In genomic region chrX:153687121-153688039, GRCh38 we compare ENCODE assay signal across 8 cellular contexts. TPM values are rescaled to one million over a fixed set of nuclear protein-coding genes. Genes with fewer than 3 reads are reported as not detected.
DNase-seq lines count a peak whose midpoint lies in the region; ATAC-seq and TF ChIP-seq lines count a peak whose summit lies in the region.

SLC6A8 (plus strand) TSS chrX:153687926; CDS start chrX:153688575, 649 bp downstream.

- BruUV-seq in HCT116 (replicated peaks; lab: Mats Ljungman, UMichigan): no TSS peak
- BruUV-seq in PC-3 (replicated peaks; lab: Mats Ljungman, UMichigan): no TSS peak

- peaks cover 16 to 54% (median 40%) of the 10 kb centered on the region in 11 experiments for H3K9me3 ChIP-seq in BLaER1 treated with 17β-estradiol and CSF1 and Interleukin-3, amounts not matched to agents 10 nM and 100 nM (replicated peaks in 1 of 11)
- no peaks in the 10 kb centered on the region for H3K9me3 ChIP-seq in HCT116 (ENCODE audit: control insufficient read depth in 1 of 2, insufficient read depth in 1 of 2, low read depth in 1 of 2, low read length in 2 of 2)
- no peaks in the 10 kb centered on the region for H3K9me3 ChIP-seq in PC-3 (ENCODE audit: low read length)

- WGBS in adipose tissue, 3 donors: 4 to 26% (median 7%) methylated on average over 3 to 34 of the region's 66 CpGs

- DNase-seq in HCT116 (ENCODE audit: low read depth, low spot score) (peak; percentile 27), PC-3 (peak; percentile 61), left cardiac atrium (peak; percentile 80), progenitor cell of endocrine pancreas (ENCODE audit: low spot score, unreplicated experiment) (peak; percentile 44)

- RAD21 ChIA-PET in HCT116 (lab: Charles Lee; ENCODE audit: low non-redundant PET in 1 of 2, low total read pairs in 2 of 2, uncharacterized antibody in 2 of 2, unreplicated experiment in 2 of 2): interaction anchor here in 1 of 2 experiments (0.7 kb wide), 1 partner anchor 794 kb away, joined by 5 read pairs; no protein-coding TSS in a partner anchor

- H3K27me3 ChIP-seq in BLaER1 treated with 17β-estradiol and CSF1 and Interleukin-3, amounts not matched to agents 10 nM and 100 nM: peaks cover 2 to 29% (median 20%) of the 10 kb centered on the region in 11 experiments; a peak in 19 of 22 replicates
- no peaks in the 10 kb centered on the region for H3K27me3 ChIP-seq in HCT116 (ENCODE audit: insufficient read depth, low read length)
- H3K27me3 ChIP-seq in PC-3 (ENCODE audit: low read length): no peaks in the 10 kb centered on the region

- no peak for TF ChIP-seq RAD21 in HCT116 (IDR thresholded peaks at IDR 0.05; ENCODE audit: low read depth)

- H3K27ac ChIP-seq in BLaER1 treated with 17β-estradiol and CSF1 and Interleukin-3, amounts not matched to agents 10 nM and 100 nM: peak within 1 kb of the TSS in 2 of 11 experiments; percentile 25 to 63; a peak in 4 of 22 replicates
- H3K27ac ChIP-seq in HCT116 (ENCODE audit: low read depth, low read length): peak within 1 kb of the TSS; percentile 74; the same call in 1 of the 2 replicates
- no peak within 1 kb of the TSS for H3K27ac ChIP-seq in PC-3 (ENCODE audit: low read length)
- no peak within 1 kb of the TSS for H3K27ac ChIP-seq in adipose tissue (ENCODE audit: low read depth, low read length)

- H3K27me3 Mint-ChIP-seq in progenitor cell of endocrine pancreas: no peaks in the 10 kb centered on the region

- no peak for TF ChIP-seq POLR2A in HCT116 (IDR thresholded peaks at IDR 0.05; ENCODE audit: borderline replicate concordance, extremely low read depth, insufficient read depth, insufficient read length)

- peaks cover 5% of the 10 kb centered on the region for H3K4me1 Mint-ChIP-seq in progenitor cell of endocrine pancreas (ENCODE audit: low read depth)

- no peak within 1 kb of the TSS for H2AFZ ChIP-seq in HCT116 (ENCODE audit: low read depth, low read length, poor library complexity, severe bottlenecking)
- peak within 1 kb of the TSS; percentile 71; the same call in 1 of the 2 replicates for H2AFZ ChIP-seq in PC-3 (ENCODE audit: low read length)

- H3K9ac ChIP-seq in BLaER1 treated with 17β-estradiol and CSF1 and Interleukin-3, amounts not matched to agents 10 nM and 100 nM: peak within 1 kb of the TSS; percentile 45 to 79 (median 66); a peak in 16 of 22 replicates
- peak within 1 kb of the TSS; percentile 63 for H3K9ac ChIP-seq in HCT116 (ENCODE audit: low read length)
- peak within 1 kb of the TSS; percentile 25 for H3K9ac ChIP-seq in PC-3 (ENCODE audit: low read length)

- H4K20me1 ChIP-seq in BLaER1 treated with 17β-estradiol and CSF1 and Interleukin-3, amounts not matched to agents 10 nM and 100 nM: peaks cover 0 to 29% (median 9%) of the 10 kb centered on the region in 11 experiments; a peak in 15 of 22 replicates
- H4K20me1 ChIP-seq in HCT116 (ENCODE audit: insufficient read depth) (no peaks in the 10 kb centered on the region), PC-3 (ENCODE audit: low read length) (no peaks in the 10 kb centered on the region)

- H3K79me2 ChIP-seq in HCT116 (ENCODE audit: insufficient read depth, low read length) (peaks cover 22% of the 10 kb centered on the region), PC-3 (ENCODE audit: low read length) (peaks cover 13% of the 10 kb centered on the region)

- ATAC-seq in HCT116 (peak; percentile 61), PC-3 (peak; percentile 31), left cardiac atrium (peak; percentile 53 to 77), GM19351 (IDR thresholded peaks at IDR 0.05; ENCODE audit: unreplicated experiment) (no peak), GM18502 (IDR thresholded peaks at IDR 0.05; ENCODE audit: poor library complexity, unreplicated experiment) (no peak)

- H3K9me2 ChIP-seq in HCT116 (ENCODE audit: insufficient read depth): no peaks in the 10 kb centered on the region
- H3K9me2 ChIP-seq in PC-3 (replicated peaks; ENCODE audit: low read length): no peaks in the 10 kb centered on the region

- peak within 1 kb of the TSS; percentile 64 to 80 (median 71) for H3K4me2 ChIP-seq in BLaER1 treated with 17β-estradiol and CSF1 and Interleukin-3, amounts not matched to agents 10 nM and 100 nM
- H3K4me2 ChIP-seq in HCT116 (ENCODE audit: low read length) (peak within 1 kb of the TSS; percentile 65), PC-3 (ENCODE audit: low read length) (peak within 1 kb of the TSS; percentile 79)

- H3K4me1 ChIP-seq in BLaER1 treated with 17β-estradiol and CSF1 and Interleukin-3, amounts not matched to agents 10 nM and 100 nM: peaks cover 0 to 12% (median 5%) of the 10 kb centered on the region in 10 experiments; a peak in 12 of 20 replicates
- H3K4me1 ChIP-seq in HCT116 (ENCODE audit: control insufficient read depth in 1 of 2, insufficient read depth in 2 of 2, low read length in 2 of 2): peaks cover 4 to 24% of the 10 kb centered on the region in 2 experiments; a peak in 3 of 4 replicates
- peaks cover 12% of the 10 kb centered on the region for H3K4me1 ChIP-seq in PC-3 (ENCODE audit: insufficient read depth, low read length)

- CTCF ChIA-PET in HCT116 (lab: Charles Lee) (interaction anchor here (1.2 to 1.4 kb wide), 2 partner anchors 18 to 21 kb away, joined by 5 to 7 read pairs; no protein-coding TSS in a partner anchor), PC-3 (lab: Charles Lee) (interaction anchor here (0.9 kb wide), 1 partner anchor 21 kb away, joined by 4 read pairs; no protein-coding TSS in a partner anchor)

- TF ChIP-seq CTCF in HCT116 (IDR thresholded peaks at IDR 0.05 in 2 of 3, conservative IDR thresholded peaks at IDR 0.05 in 1 of 3; ENCODE audit: borderline replicate concordance in 1 of 3, insufficient read depth in 1 of 3, low read depth in 2 of 3, low read length in 2 of 3): peak in 2 of 3 experiments; percentile 19 to 32; a peak in 2 of 6 replicates
- TF ChIP-seq CTCF in PC-3 (conservative IDR thresholded peaks at IDR 0.05; ENCODE audit: low read depth, low read length): peak; percentile 41; the same call in 1 of the 2 replicates
- peak; percentile 62 for TF ChIP-seq CTCF in progenitor cell of endocrine pancreas (IDR thresholded peaks at IDR 0.05; ENCODE audit: unreplicated experiment)

- POLR2A ChIA-PET in HCT116 (lab: Charles Lee) (no interaction called here), PC-3 (lab: Charles Lee; ENCODE audit: unreplicated experiment) (interaction anchor here (0.6 kb wide), 1 partner anchor 40 kb away, joined by 9 read pairs; the partner anchor contains the start of gene DUSP9)

- H3K9me3 Mint-ChIP-seq in progenitor cell of endocrine pancreas (ENCODE audit: low read depth): peaks cover 8% of the 10 kb centered on the region

- intact Hi-C loops in HCT116 (cut with micrococcal nuclease) (no loop called here), PC-3 (cut with micrococcal nuclease) (no loop called here), left cardiac atrium (cut with DNase I) (no loop called here)

- H3K27ac Mint-ChIP-seq in progenitor cell of endocrine pancreas: peak within 1 kb of the TSS; percentile 37

- H3F3A ChIP-seq in PC-3 (ENCODE audit: low read length, unreplicated experiment): no peaks in the 10 kb centered on the region

- no peaks in the 10 kb centered on the region for H3K36me3 Mint-ChIP-seq in progenitor cell of endocrine pancreas (ENCODE audit: insufficient read depth)

- H3K4me3 ChIP-seq in BLaER1 treated with 17β-estradiol and CSF1 and Interleukin-3, amounts not matched to agents 10 nM and 100 nM: peak within 1 kb of the TSS; percentile 49 to 69 (median 58)
- H3K4me3 ChIP-seq in HCT116 (replicated peaks in 1 of 2; ENCODE audit: low read depth in 1 of 2, low read length in 2 of 2) (peak within 1 kb of the TSS; percentile 40 to 54), PC-3 (ENCODE audit: low read length) (peak within 1 kb of the TSS; percentile 64)

- peak within 1 kb of the TSS; percentile 61 for H3K4me3 Mint-ChIP-seq in progenitor cell of endocrine pancreas (ENCODE audit: low read depth)

- no peaks in the 10 kb centered on the region; a peak in 1 of 22 replicates for H3K36me3 ChIP-seq in BLaER1 treated with 17β-estradiol and CSF1 and Interleukin-3, amounts not matched to agents 10 nM and 100 nM
- no peaks in the 10 kb centered on the region for H3K36me3 ChIP-seq in HCT116 (ENCODE audit: control insufficient read depth in 1 of 2, insufficient read depth in 2 of 2, low read length in 2 of 2)
- no peaks in the 10 kb centered on the region for H3K36me3 ChIP-seq in PC-3 (ENCODE audit: low read depth, low read length)

TF ChIP-seq in HCT116, 20 proteins besides CTCF, POLR2A, EP300 and RAD21:
- TF ChIP-seq EZH2 (IDR thresholded peaks at IDR 0.05): no peak
- TF ChIP-seq POLR2AphosphoS5 (IDR thresholded peaks at IDR 0.05; ENCODE audit: low read depth, low read length): peak; percentile 81

RNA-seq across cellular contexts. Expression of gene SLC6A8, which starts in this region (rescaled TPM):
- total RNA-seq in HCT116 (2021; ENCODE audit: unreplicated experiment): 101 TPM
- 73.3 and 82.9 TPM in 2 replicates for polyA plus RNA-seq in HCT116 (2012)
- 45.3 and 52.5 TPM in 2 replicates for total RNA-seq in PC-3 (2014; rRNA removed)
- polyA plus RNA-seq in adipose tissue: 10 to 100 TPM; 14.7 to 61.0 (median 20.0) TPM
- 100 to 1,000 TPM; 107 to 134 TPM for total RNA-seq in left cardiac atrium
- 52.2 and 55.7 TPM in 2 replicates for total RNA-seq in progenitor cell of endocrine pancreas

Comparison
In these comparisons a context has a peak if more than half of its experiments do, and no peak if none do; other contexts are left out.
1. ATAC-seq: peak in HCT116 (single experiment), PC-3 (single experiment) and left cardiac atrium (2 of 2); none in GM19351 (single experiment) and GM18502 (single experiment).
2. DNase-seq: peak in every context shown above with its lines; median percentile 80 in left cardiac atrium; 61 in PC-3; 44 in progenitor cell of endocrine pancreas; 27 in HCT116.
3. Peak in every context shown above with its lines, with median percentiles within 50 percentile points of each other: H3K4me2 ChIP-seq, H3K4me3 ChIP-seq, H3K9ac ChIP-seq and CTCF ChIP-seq.